Comparison of ENCODE assay signal across 8 cellular contexts in genomic region chr2:46555011-46555410, GRCh38. TPM values are rescaled to one million over a fixed set of nuclear protein-coding genes. Genes with fewer than 3 reads are reported as not detected.
A peak's percentile ranks its signal among the peaks of the same experiment; 100 is the strongest.
DNase-seq lines count a peak whose midpoint lies in the region; ATAC-seq, FAIRE-seq and TF ChIP-seq lines count a peak whose summit lies in the region.
"Had no signal": no experiment of that assay in that cellular context is flagged by ENCODE, and none has a peak within 500 bp of the region (broad histone marks: within the 10 kb centered on the region; RNA-seq: fewer than 3 reads in every experiment).

No MANE protein-coding gene starts in this region.

- H3K27ac Mint-ChIP-seq in endothelial cell (ENCODE audit: unreplicated experiment), result no peak overlapping the region
- H3K27ac Mint-ChIP-seq in activated T-helper 2 cell treated with anti-CD3 and anti-CD28 coated beads, Interferon-gamma antibody, Interleukin-2, Interleukin-4, amounts not matched to agents 10 μg/mL and 5 μg/mL and 100 μg/mL, durations not matched to agents 14 hours and 24 hours and 36 hours, result no peak overlapping the region
- H3K27ac Mint-ChIP-seq: T-helper 2 cell treated with Interferon-gamma antibody and Interleukin-4, amounts not matched to agents 5 μg/mL and 100 μg/mL, for 36 hours had no signal

- ATAC-seq in SK-N-SH treated with all-trans-retinoic acid at 6 μM for 48 hours, result peak; percentile 58

- no peak overlapping the region for H3K4me3 Mint-ChIP-seq in endothelial cell (ENCODE audit: unreplicated experiment)
- no peak overlapping the region for H3K4me3 Mint-ChIP-seq in activated T-helper 2 cell treated with anti-CD3 and anti-CD28 coated beads, Interferon-gamma antibody, Interleukin-2, Interleukin-4, amounts not matched to agents 10 μg/mL and 5 μg/mL and 100 μg/mL, durations not matched to agents 14 hours and 24 hours and 36 hours (ENCODE audit: low read depth)
- H3K4me3 Mint-ChIP-seq: T-helper 2 cell treated with Interferon-gamma antibody and Interleukin-4, amounts not matched to agents 5 μg/mL and 100 μg/mL, for 36 hours had no signal

- no peaks in the 10 kb centered on the region for H3K9me3 Mint-ChIP-seq in endothelial cell (ENCODE audit: unreplicated experiment)
- peaks cover 23% of the 10 kb centered on the region for H3K9me3 Mint-ChIP-seq in activated T-helper 2 cell treated with anti-CD3 and anti-CD28 coated beads, Interferon-gamma antibody, Interleukin-2, Interleukin-4, amounts not matched to agents 10 μg/mL and 5 μg/mL and 100 μg/mL, durations not matched to agents 14 hours and 24 hours and 36 hours

- H3K4me1 Mint-ChIP-seq in endothelial cell (ENCODE audit: unreplicated experiment), result no peaks in the 10 kb centered on the region
- H3K4me1 Mint-ChIP-seq in activated T-helper 2 cell treated with anti-CD3 and anti-CD28 coated beads, Interferon-gamma antibody, Interleukin-2, Interleukin-4, amounts not matched to agents 10 μg/mL and 5 μg/mL and 100 μg/mL, durations not matched to agents 14 hours and 24 hours and 36 hours (ENCODE audit: low read depth), result peaks cover 10% of the 10 kb centered on the region

- peak; percentile 33 for FAIRE-seq in GM12892 (lab: Jason Lieb, UNC)
- FAIRE-seq in frontal cortex (lab: Jason Lieb, UNC), result no peak

- H3K27me3 Mint-ChIP-seq in endothelial cell (ENCODE audit: unreplicated experiment), result no peaks in the 10 kb centered on the region
- H3K27me3 Mint-ChIP-seq in activated T-helper 2 cell treated with anti-CD3 and anti-CD28 coated beads, Interferon-gamma antibody, Interleukin-2, Interleukin-4, amounts not matched to agents 10 μg/mL and 5 μg/mL and 100 μg/mL, durations not matched to agents 14 hours and 24 hours and 36 hours (ENCODE audit: low read depth), result no peaks in the 10 kb centered on the region

- TF ChIP-seq CTCF in endothelial cell (IDR thresholded peaks at IDR 0.05; ENCODE audit: unreplicated experiment), result peak; percentile 66

- H3K36me3 Mint-ChIP-seq in endothelial cell (ENCODE audit: low read depth, unreplicated experiment), result peaks cover 18% of the 10 kb centered on the region
- H3K36me3 Mint-ChIP-seq in activated T-helper 2 cell treated with anti-CD3 and anti-CD28 coated beads, Interferon-gamma antibody, Interleukin-2, Interleukin-4, amounts not matched to agents 10 μg/mL and 5 μg/mL and 100 μg/mL, durations not matched to agents 14 hours and 24 hours and 36 hours (ENCODE audit: low read depth), result peaks cover 27% of the 10 kb centered on the region

- TF ChIP-seq POLR2A in GM12892 (IDR thresholded peaks at IDR 0.05; ENCODE audit: low read depth, low read length), result no peak

- intact Hi-C loops in activated T-helper 2 cell treated with anti-CD3 and anti-CD28 coated beads, Interferon-gamma antibody, Interleukin-2, Interleukin-4, amounts not matched to agents 10 μg/mL and 5 μg/mL and 100 μg/mL, durations not matched to agents 14 hours and 24 hours and 36 hours (cut with micrococcal nuclease), result no loop called here

- DNase-seq in GM12892 (ENCODE audit: insufficient read length), result no peak
- DNase-seq in endothelial cell (ENCODE audit: low spot score), result peak; percentile 31
- peak; percentile 56 for DNase-seq in stimulated activated CD4-positive, alpha-beta T cell treated with anti-CD3 and anti-CD28 coated beads, Interleukin-15, amount 100 ng/mL, for 24 hours
- no peak for DNase-seq in activated T-helper 2 cell treated with anti-CD3 and anti-CD28 coated beads, Interferon-gamma antibody, Interleukin-2, Interleukin-4, amounts not matched to agents 10 μg/mL and 5 μg/mL and 100 μg/mL, durations not matched to agents 14 hours and 24 hours and 36 hours (ENCODE audit: low spot score)
- DNase-seq in NOMO-1 (lab: John Stamatoyannopoulos, UW; ENCODE audit: unreplicated experiment in 2 of 2), result no peak
- DNase-seq in frontal cortex (ENCODE audit: low spot score in 2 of 2), result no peak

TF ChIP-seq in SK-N-SH treated with all-trans-retinoic acid at 6 μM for 48 hours, 23 proteins besides CTCF, POLR2A, EP300 and RAD21 (continues in another document):
- no peak for TF ChIP-seq CSRNP3 (CRISPR knock-in tag; IDR thresholded peaks at IDR 0.05)
- TF ChIP-seq TSHZ2 (CRISPR knock-in tag; IDR thresholded peaks at IDR 0.05), result no peak
- no peak for TF ChIP-seq ISL1 (CRISPR knock-in tag; IDR thresholded peaks at IDR 0.05)
- TF ChIP-seq TCF4 (CRISPR knock-in tag; IDR thresholded peaks at IDR 0.05; ENCODE audit: borderline replicate concordance), result no peak
- TF ChIP-seq ZNF70 (CRISPR knock-in tag; IDR thresholded peaks at IDR 0.05), result no peak
- TF ChIP-seq GLIS3 (CRISPR knock-in tag; IDR thresholded peaks at IDR 0.05), result no peak
- TF ChIP-seq BACH2 (CRISPR knock-in tag; IDR thresholded peaks at IDR 0.05; ENCODE audit: borderline replicate concordance), result no peak
- TF ChIP-seq ZC3H10 (CRISPR knock-in tag; IDR thresholded peaks at IDR 0.05), result no peak
- no peak for TF ChIP-seq POU6F1 (CRISPR knock-in tag; IDR thresholded peaks at IDR 0.05; ENCODE audit: borderline replicate concordance, low read depth)

RNA-seq across cellular contexts. Expression of gene ATP6V1E2, which starts 12.6 kb away (rescaled TPM):
- 8.2 TPM for polyA plus RNA-seq in GM12892 (2012; ENCODE audit: missing spikeins)
- total RNA-seq in endothelial cell (ENCODE audit: unreplicated experiment) (4.4 TPM), frontal cortex (6.1 TPM)
- total RNA-seq in activated T-helper 2 cell treated with anti-CD3 and anti-CD28 coated beads, Interferon-gamma antibody, Interleukin-2, Interleukin-4, amounts not matched to agents 10 μg/mL and 5 μg/mL and 100 μg/mL, durations not matched to agents 14 hours and 24 hours and 36 hours, result 4.9 and 6.2 TPM in 2 replicates

RNA-seq across cellular contexts. Expression of gene RHOQ, which starts 12.7 kb away (rescaled TPM):
- polyA plus RNA-seq in GM12892 (2012; ENCODE audit: missing spikeins), result 39.2 TPM
- 27.9 TPM for total RNA-seq in endothelial cell (ENCODE audit: unreplicated experiment)
- total RNA-seq in activated T-helper 2 cell treated with anti-CD3 and anti-CD28 coated beads, Interferon-gamma antibody, Interleukin-2, Interleukin-4, amounts not matched to agents 10 μg/mL and 5 μg/mL and 100 μg/mL, durations not matched to agents 14 hours and 24 hours and 36 hours, result 19.8 and 20.8 TPM in 2 replicates
- 16.7 TPM for total RNA-seq in frontal cortex

Comparison
In these comparisons a context has a peak if more than half of its experiments do, and no peak if none do; other contexts are left out.
1. DNase-seq: peak in endothelial cell (single experiment) and stimulated activated CD4-positive, alpha-beta T cell treated with anti-CD3 and anti-CD28 coated beads, Interleukin-15, amount 100 ng/mL, for 24 hours (single experiment); none in GM12892 (single experiment), activated T-helper 2 cell treated with anti-CD3 and anti-CD28 coated beads, Interferon-gamma antibody, Interleukin-2, Interleukin-4, amounts not matched to agents 10 μg/mL and 5 μg/mL and 100 μg/mL, durations not matched to agents 14 hours and 24 hours and 36 hours (single experiment), NOMO-1 (0 of 2) and frontal cortex (0 of 2).